Comparison of ENCODE assay signal across 34 cellular contexts in the genomic region with DNA sequence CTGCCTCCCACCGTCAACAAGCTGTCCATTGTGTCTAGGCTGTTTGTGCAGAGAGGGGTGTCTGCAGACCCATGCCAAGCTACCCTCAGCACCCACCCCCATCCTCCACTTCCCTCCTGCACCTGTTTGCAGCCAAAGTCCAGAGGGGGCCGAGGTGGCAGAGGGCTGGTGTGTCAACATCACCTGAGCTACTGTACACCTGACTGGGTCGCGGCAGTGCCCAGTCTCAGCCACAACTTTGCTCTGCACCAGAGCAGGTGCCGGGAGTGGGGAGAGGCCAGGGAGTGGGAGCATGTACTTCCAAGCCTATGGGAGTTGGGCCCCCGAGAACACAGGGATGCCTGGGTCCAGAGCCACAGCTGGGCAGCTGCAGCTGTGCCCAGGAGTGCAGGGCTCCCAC.
"Had no signal": no experiment of that assay in that cellular context is flagged by ENCODE, and none has a peak within 500 bp of the region (broad histone marks: within the 10 kb centered on the region; RNA-seq: fewer than 3 reads in every experiment).

No MANE protein-coding gene starts in this region.

- H3K36me3 Mint-ChIP-seq: activated CD4-positive, alpha-beta memory T cell treated with anti-CD3 and anti-CD28 coated beads for 36 hours; activated CD8-positive, alpha-beta memory T cell treated with anti-CD3 and anti-CD28 coated beads, Interleukin-2, amount 10 ng/mL, durations not matched to agents 7 days and 5 days; activated naive CD4-positive, alpha-beta T cell treated with anti-CD3 and anti-CD28 coated beads, Interleukin-2, amount 50 U/mL, for 24 hours; activated naive CD8-positive, alpha-beta T cell treated with anti-CD3 and anti-CD28 coated beads for 36 hours had no signal

- H3K27ac Mint-ChIP-seq: activated B cell treated with CpG ODN at 0.5 μM for 24 hours; activated CD4-positive, alpha-beta memory T cell treated with anti-CD3 and anti-CD28 coated beads for 36 hours; activated CD4-positive, alpha-beta T cell treated with anti-CD3 and anti-CD28 coated beads, Interleukin-2, amount 10 ng/mL, durations not matched to agents 24 days and 14 days; activated CD8-positive, alpha-beta memory T cell treated with anti-CD3 and anti-CD28 coated beads, Interleukin-2, amount 10 ng/mL, durations not matched to agents 7 days and 5 days; activated CD8-positive, alpha-beta T cell treated with anti-CD3 and anti-CD28 coated beads, Interleukin-2, amount 10 ng/mL, durations not matched to agents 7 days and 5 days; activated naive CD4-positive, alpha-beta T cell treated with anti-CD3 and anti-CD28 coated beads for 36 hours; activated naive CD4-positive, alpha-beta T cell treated with anti-CD3 and anti-CD28 coated beads, Interleukin-2, amount 50 U/mL, for 24 hours; activated naive CD8-positive, alpha-beta T cell treated with anti-CD3 and anti-CD28 coated beads for 36 hours; activated naive CD8-positive, alpha-beta T cell treated with anti-CD3 and anti-CD28 coated beads, Interleukin-2, amount 50 U/mL, for 24 hours; activated T-helper 1 cell treated with anti-CD3 and anti-CD28 coated beads, Interleukin-12 subunit alpha, Interleukin-12 subunit beta, Interleukin-2, Interleukin-4 antibody, amounts not matched to agents 30 ng/mL and 10 ng/mL and 1 ng/mL, durations not matched to agents 14 hours and 24 hours and 36 hours; activated T-helper 2 cell treated with anti-CD3 and anti-CD28 coated beads, Interferon-gamma antibody, Interleukin-2, Interleukin-4, amounts not matched to agents 10 μg/mL and 5 μg/mL and 100 μg/mL, durations not matched to agents 14 hours and 24 hours and 36 hours; effector memory CD8-positive, alpha-beta T cell; T-helper 1 cell treated with Interleukin-12 subunit alpha and Interleukin-12 subunit beta and Interleukin-4 antibody, amounts not matched to agents 30 μg/mL and 1 μg/mL, for 36 hours; T-helper 2 cell treated with Interferon-gamma antibody and Interleukin-4, amounts not matched to agents 5 μg/mL and 100 μg/mL, for 36 hours had no signal

- H3K4me3 ChIP-seq: adrenal gland, body of pancreas, esophagus muscularis mucosa, gastrocnemius medialis, heart right ventricle had no signal

- H3K9me3 ChIP-seq: adrenal gland, body of pancreas, esophagus muscularis mucosa, gastrocnemius medialis, heart right ventricle had no signal

- H3K36me3 ChIP-seq: adrenal gland, esophagus muscularis mucosa, gastrocnemius medialis, heart right ventricle, WERI-Rb-1 had no signal

- H3K4me3 Mint-ChIP-seq: activated B cell treated with CpG ODN at 0.5 μM for 24 hours; activated CD4-positive, alpha-beta memory T cell treated with anti-CD3 and anti-CD28 coated beads for 36 hours; activated CD4-positive, alpha-beta T cell treated with anti-CD3 and anti-CD28 coated beads, Interleukin-2, amount 10 ng/mL, durations not matched to agents 24 days and 14 days; activated CD8-positive, alpha-beta memory T cell treated with anti-CD3 and anti-CD28 coated beads, Interleukin-2, amount 10 ng/mL, durations not matched to agents 7 days and 5 days; activated CD8-positive, alpha-beta T cell treated with anti-CD3 and anti-CD28 coated beads, Interleukin-2, amount 10 ng/mL, durations not matched to agents 7 days and 5 days; activated naive CD4-positive, alpha-beta T cell treated with anti-CD3 and anti-CD28 coated beads for 36 hours; activated naive CD4-positive, alpha-beta T cell treated with anti-CD3 and anti-CD28 coated beads, Interleukin-2, amount 50 U/mL, for 24 hours; activated naive CD8-positive, alpha-beta T cell treated with anti-CD3 and anti-CD28 coated beads for 36 hours; activated naive CD8-positive, alpha-beta T cell treated with anti-CD3 and anti-CD28 coated beads, Interleukin-2, amount 50 U/mL, for 24 hours; activated T-helper 1 cell treated with anti-CD3 and anti-CD28 coated beads, Interleukin-12 subunit alpha, Interleukin-12 subunit beta, Interleukin-2, Interleukin-4 antibody, amounts not matched to agents 30 ng/mL and 10 ng/mL and 1 ng/mL, durations not matched to agents 14 hours and 24 hours and 36 hours; effector memory CD8-positive, alpha-beta T cell; T-helper 1 cell treated with Interleukin-12 subunit alpha and Interleukin-12 subunit beta and Interleukin-4 antibody, amounts not matched to agents 30 μg/mL and 1 μg/mL, for 36 hours; T-helper 2 cell treated with Interferon-gamma antibody and Interleukin-4, amounts not matched to agents 5 μg/mL and 100 μg/mL, for 36 hours had no signal

- ATAC-seq: activated CD4-positive, CD25-positive, alpha-beta regulatory T cell treated with anti-CD3 and anti-CD28 coated beads, Interleukin-2, amount 50 U/mL, for 24 hours; activated CD8-positive, alpha-beta memory T cell treated with anti-CD3 and anti-CD28 coated beads, Interleukin-2, amount 10 ng/mL, durations not matched to agents 7 days and 5 days; activated CD8-positive, alpha-beta T cell treated with anti-CD3 and anti-CD28 coated beads, Interleukin-2, amount 10 ng/mL, durations not matched to agents 7 days and 5 days; activated naive CD8-positive, alpha-beta T cell treated with anti-CD3 and anti-CD28 coated beads, Interleukin-2, amount 50 U/mL, for 24 hours; body of pancreas; effector memory CD8-positive, alpha-beta T cell; foreskin keratinocyte; gastrocnemius medialis had no signal

- H3K27me3 Mint-ChIP-seq: activated B cell treated with CpG ODN at 0.5 μM for 24 hours; activated CD4-positive, alpha-beta memory T cell treated with anti-CD3 and anti-CD28 coated beads for 36 hours; activated CD4-positive, alpha-beta T cell treated with anti-CD3 and anti-CD28 coated beads, Interleukin-2, amount 10 ng/mL, durations not matched to agents 24 days and 14 days; activated naive CD8-positive, alpha-beta T cell treated with anti-CD3 and anti-CD28 coated beads, Interleukin-2, amount 50 U/mL, for 24 hours; effector memory CD8-positive, alpha-beta T cell had no signal

- H3K4me1 ChIP-seq: body of pancreas, foreskin keratinocyte, gastrocnemius medialis, heart right ventricle had no signal

- H3K27me3 ChIP-seq: adrenal gland, body of pancreas, esophagus muscularis mucosa, foreskin keratinocyte, gastrocnemius medialis, heart right ventricle had no signal

- H3K9me3 Mint-ChIP-seq: activated B cell treated with CpG ODN at 0.5 μM for 24 hours; activated CD4-positive, alpha-beta memory T cell treated with anti-CD3 and anti-CD28 coated beads for 36 hours; activated CD4-positive, alpha-beta T cell treated with anti-CD3 and anti-CD28 coated beads, Interleukin-2, amount 10 ng/mL, durations not matched to agents 24 days and 14 days; activated naive CD4-positive, alpha-beta T cell treated with anti-CD3 and anti-CD28 coated beads for 36 hours; activated naive CD4-positive, alpha-beta T cell treated with anti-CD3 and anti-CD28 coated beads, Interleukin-2, amount 50 U/mL, for 24 hours; activated naive CD8-positive, alpha-beta T cell treated with anti-CD3 and anti-CD28 coated beads for 36 hours; activated naive CD8-positive, alpha-beta T cell treated with anti-CD3 and anti-CD28 coated beads, Interleukin-2, amount 50 U/mL, for 24 hours; activated T-helper 1 cell treated with anti-CD3 and anti-CD28 coated beads, Interleukin-12 subunit alpha, Interleukin-12 subunit beta, Interleukin-2, Interleukin-4 antibody, amounts not matched to agents 30 ng/mL and 10 ng/mL and 1 ng/mL, durations not matched to agents 14 hours and 24 hours and 36 hours; activated T-helper 2 cell treated with anti-CD3 and anti-CD28 coated beads, Interferon-gamma antibody, Interleukin-2, Interleukin-4, amounts not matched to agents 10 μg/mL and 5 μg/mL and 100 μg/mL, durations not matched to agents 14 hours and 24 hours and 36 hours; effector memory CD8-positive, alpha-beta T cell; T-helper 1 cell treated with Interleukin-12 subunit alpha and Interleukin-12 subunit beta and Interleukin-4 antibody, amounts not matched to agents 30 μg/mL and 1 μg/mL, for 36 hours; T-helper 2 cell treated with Interferon-gamma antibody and Interleukin-4, amounts not matched to agents 5 μg/mL and 100 μg/mL, for 36 hours had no signal

- DNase-seq: activated B cell treated with CpG ODN at 0.5 μM for 24 hours; activated CD4-positive, alpha-beta memory T cell treated with anti-CD3 and anti-CD28 coated beads for 36 hours; activated CD4-positive, alpha-beta T cell treated with anti-CD3 and anti-CD28 coated beads, Interleukin-2, amount 10 ng/mL, durations not matched to agents 24 days and 14 days; activated CD8-positive, alpha-beta memory T cell treated with anti-CD3 and anti-CD28 coated beads, Interleukin-2, amount 10 ng/mL, durations not matched to agents 7 days and 5 days; activated CD8-positive, alpha-beta memory T cell treated with anti-CD3 and anti-CD28 coated beads, Interleukin-2, amount 50 U/mL, for 4 hours; activated CD8-positive, alpha-beta T cell treated with anti-CD3 and anti-CD28 coated beads, Interleukin-2, amount 10 ng/mL, durations not matched to agents 7 days and 5 days; activated effector memory CD4-positive, alpha-beta T cell treated with anti-CD3 and anti-CD28 coated beads, Interleukin-2, amount 50 U/mL, for 16 hours; activated naive CD4-positive, alpha-beta T cell treated with anti-CD3 and anti-CD28 coated beads for 36 hours; activated naive CD8-positive, alpha-beta T cell treated with anti-CD3 and anti-CD28 coated beads for 36 hours; activated naive CD8-positive, alpha-beta T cell treated with anti-CD3 and anti-CD28 coated beads, Interleukin-2, amount 50 U/mL, for 24 hours; activated T-cell treated with anti-CD3 and anti-CD28 coated beads, Interleukin-2, amount 50 U/mL, for 1 hour; activated T-cell treated with anti-CD3 and anti-CD28 coated beads, Interleukin-2, amount 50 U/mL, for 48 hours; adrenal gland; amygdala; aorta; body of pancreas; caudate nucleus; cortex of kidney; dermis blood vessel endothelial cell; effector CD4-positive, alpha-beta T cell; effector memory CD8-positive, alpha-beta T cell; erythroblast; foreskin keratinocyte; gastrocnemius medialis; heart right ventricle; T1000; WERI-Rb-1 had no signal

- H3K27ac ChIP-seq: adrenal gland, body of pancreas, esophagus muscularis mucosa, foreskin keratinocyte, gastrocnemius medialis, heart right ventricle, WERI-Rb-1 had no signal
